ENCODE assay signal across 8 cellular contexts in the genomic region with DNA sequence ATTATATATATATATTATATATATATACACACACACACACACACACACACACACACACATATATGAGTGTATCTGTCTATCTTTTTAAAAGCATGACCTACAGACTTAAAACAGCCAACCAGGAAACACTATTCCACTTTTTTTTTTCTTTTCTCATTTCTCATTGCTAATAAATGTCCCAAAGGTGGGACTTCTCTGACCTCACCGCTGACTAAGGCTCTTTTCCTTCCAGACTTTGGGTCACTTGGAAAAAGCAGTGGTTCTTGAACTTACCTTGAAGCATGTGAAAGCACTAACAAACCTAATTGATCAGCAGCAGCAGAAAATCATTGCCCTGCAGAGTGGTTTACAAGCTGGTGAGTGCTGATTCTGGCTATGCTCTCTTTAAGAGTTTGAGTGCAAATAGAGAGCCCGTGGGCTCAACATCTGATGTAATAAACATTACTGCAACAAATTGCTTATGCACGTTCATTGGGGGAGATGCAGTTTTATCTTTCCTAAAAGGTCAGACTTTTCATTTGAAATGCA. TPM values are rescaled to one million over a fixed set of nuclear protein-coding genes. Genes with fewer than 3 reads are reported as not detected.
DNase-seq lines count a peak whose midpoint lies in the region; FAIRE-seq and TF ChIP-seq lines count a peak whose summit lies in the region.

No MANE protein-coding gene starts in this region.

- no peak overlapping the region for H3K14ac ChIP-seq in H9 (ENCODE audit: insufficient read depth, low read length)

- H3K4me3 Mint-ChIP-seq in H9, result peak overlapping the region; percentile 7 to 9; a peak in 1 of 5 replicates

- H4K8ac ChIP-seq in H9 (replicated peaks; ENCODE audit: insufficient read length, low read depth, low read length), result no peak overlapping the region

- H4K20me1 ChIP-seq in H9 (ENCODE audit: control insufficient read depth, insufficient read depth, insufficient read length), result no peaks in the 10 kb centered on the region

- no peaks in the 10 kb centered on the region for H3K79me1 ChIP-seq in H9 (ENCODE audit: insufficient read depth, low read depth, low read length, poor library complexity, severe bottlenecking)

- no peak overlapping the region for H3K9ac ChIP-seq in H9 (ENCODE audit: extremely low read depth, insufficient read length, low read length)

- no peaks in the 10 kb centered on the region; a peak in 1 of 5 replicates for H3K9me3 Mint-ChIP-seq in H9

- H2BK12ac ChIP-seq in H9 (ENCODE audit: insufficient read length, low read depth, low read length), result no peak overlapping the region

- H3K4me2 ChIP-seq in H9 (ENCODE audit: insufficient read depth, insufficient read length, low read length), result no peak overlapping the region

- H2BK20ac ChIP-seq in H9 (ENCODE audit: low read depth, low read length, poor library complexity, severe bottlenecking), result no peak overlapping the region

- no peak for FAIRE-seq in small intestine (lab: Jason Lieb, UNC)
- FAIRE-seq in RCC 7860 (lab: Jason Lieb, UNC), result no peak

- H3K4me1 Mint-ChIP-seq in H9, result peaks cover 50 to 53% of the 10 kb centered on the region in 2 experiments

- peaks cover 63% of the 10 kb centered on the region for H3K27me3 Mint-ChIP-seq in H9 (ENCODE audit: low read depth)

- H3K79me2 ChIP-seq in H9 (ENCODE audit: insufficient read depth, low read length), result no peaks in the 10 kb centered on the region

- H2AFZ ChIP-seq in H9 (ENCODE audit: low read length), result no peak overlapping the region

- H3K36me3 ChIP-seq in small intestine (ENCODE audit: control insufficient read depth in 2 of 2, insufficient read depth in 2 of 2, low read length in 2 of 2), result peaks cover 0 to 4% of the 10 kb centered on the region in 2 donors

- no peak for TF ChIP-seq CTCF in H9 (conservative IDR thresholded peaks at IDR 0.05)
- TF ChIP-seq CTCF in VCaP (conservative IDR thresholded peaks at IDR 0.05), result no peak
- TF ChIP-seq CTCF in fibroblast of the aortic adventitia (IDR thresholded peaks at IDR 0.05; ENCODE audit: insufficient read depth, low read length), result no peak

- H3K36me3 Mint-ChIP-seq in H9 (ENCODE audit: insufficient read depth in 1 of 3, low read depth in 3 of 3), result peaks cover 3 to 12% (median 7%) of the 10 kb centered on the region in 3 experiments; a peak in 5 of 7 replicates

- no CpG with 5 or more reads among the region's 3 CpGs for WGBS in H9 (ENCODE audit: extremely low coverage, insufficient read length, low lambda C conversion rate)
- WGBS in small intestine, 3 donors, result 0 to 16% (median 6%) methylated on average over 3 of the region's 3 CpGs

- no peak overlapping the region for H3K4ac ChIP-seq in H9 (ENCODE audit: low read depth, low read length)

- H4K91ac ChIP-seq in H9 (ENCODE audit: insufficient read length, low read depth, low read length), result no peak overlapping the region

- no peak overlapping the region for H2BK15ac ChIP-seq in H9 (ENCODE audit: low read depth, low read length)

- H3K18ac ChIP-seq in H9 (ENCODE audit: insufficient read length, low read depth, low read length), result no peak overlapping the region

- H3K4me3 ChIP-seq in fibroblast of the aortic adventitia (ENCODE audit: low read depth, low read length), result peak overlapping the region; percentile 99
- H3K4me3 ChIP-seq in small intestine (ENCODE audit: low read depth in 1 of 2, low read length in 2 of 2), result peak overlapping the region; percentile 19 to 32

- H2BK5ac ChIP-seq in H9 (ENCODE audit: insufficient read length, low read length), result no peak overlapping the region

- no peak overlapping the region for H3K27ac ChIP-seq in H9 (ENCODE audit: insufficient read length, low read depth, low read length)
- peak overlapping the region; percentile 99 for H3K27ac ChIP-seq in VCaP
- H3K27ac ChIP-seq in small intestine (ENCODE audit: low read depth in 1 of 2, low read length in 1 of 2), result peak overlapping the region; percentile 68 to 95

- no peak overlapping the region for H2BK120ac ChIP-seq in H9 (ENCODE audit: low read depth, low read length, poor library complexity, severe bottlenecking)

- no peak overlapping the region for H3K23ac ChIP-seq in H9 (ENCODE audit: insufficient read length, low read depth, low read length)

- no peak for DNase-seq in H9
- DNase-seq in fibroblast of the aortic adventitia (ENCODE audit: low read depth), result peak; percentile 55
- peak; percentile 44 for DNase-seq in small intestine
- DNase-seq in NCI-H2081 treated with DMSO at 0.1 percent for 48 hours (lab: John Stamatoyannopoulos, UW), result no peak
- no peak for DNase-seq in glomerular visceral epithelial cell (ENCODE audit: extremely low spot score)
- no peak for DNase-seq in NCI-H226
- DNase-seq in RCC 7860 (ENCODE audit: low spot score), result no peak

- H2AK5ac ChIP-seq in H9 (ENCODE audit: insufficient read length, low read length), result no peak overlapping the region

- H4K5ac ChIP-seq in H9 (ENCODE audit: insufficient read length, low read depth, low read length), result no peak overlapping the region

- H3K27ac Mint-ChIP-seq in H9, result no peak overlapping the region

- H3K4me1 ChIP-seq in H9 (ENCODE audit: insufficient read depth, low read length) (peaks cover 6% of the 10 kb centered on the region), small intestine (ENCODE audit: control insufficient read depth in 2 of 2, insufficient read depth in 1 of 2, low read depth in 1 of 2, low read length in 1 of 2) (peaks cover 4 to 18% of the 10 kb centered on the region in 2 donors)

- no peaks in the 10 kb centered on the region for H3K9me3 ChIP-seq in H9 (ENCODE audit: control insufficient read depth, low read depth, low read length)
- H3K9me3 ChIP-seq in small intestine (ENCODE audit: control insufficient read depth, low read depth), result no peaks in the 10 kb centered on the region

- no peak overlapping the region for H3T11ph ChIP-seq in H9 (ENCODE audit: low read length)

- no peak overlapping the region for H3K56ac ChIP-seq in H9 (ENCODE audit: insufficient read length, low read depth, low read length)

- H3K27me3 ChIP-seq in H9 (ENCODE audit: insufficient read depth, low read length) (no peaks in the 10 kb centered on the region; the same call in 1 of the 2 replicates), small intestine (ENCODE audit: control insufficient read depth in 2 of 2, insufficient read depth in 2 of 2, low read length in 2 of 2) (no peaks in the 10 kb centered on the region)

- H3K23me2 ChIP-seq in H9 (ENCODE audit: insufficient read length, low read depth, low read length, poor library complexity, severe bottlenecking), result peaks cover 37% of the 10 kb centered on the region

RNA-seq across cellular contexts. Expression of a gene that starts 2.0 kb away (rescaled TPM):
- 3.9 and 4.1 TPM in 2 replicates for total RNA-seq in H9 (2021)
- total RNA-seq in fibroblast of the aortic adventitia (ENCODE audit: low replicate concordance), result 22.9 and 36.1 TPM in 2 replicates
- polyA plus RNA-seq in small intestine, result 10 to 100 TPM in 2 of 3 donors, 1 to 10 TPM in 1; 6.3 to 28.5 (median 10.8) TPM

Comparison
In these comparisons a context has a peak if more than half of its experiments do, and no peak if none do; other contexts are left out.
1. DNase-seq: peak in fibroblast of the aortic adventitia (single experiment) and small intestine (single experiment); none in H9 (single experiment), NCI-H2081 treated with DMSO at 0.1 percent for 48 hours (single experiment), glomerular visceral epithelial cell (single experiment), NCI-H226 (single experiment) and RCC 7860 (single experiment).